ENCODE assay signal across 1 cellular context in genomic region chr9:32571969-32572899, GRCh38.
TF ChIP-seq lines count a peak whose summit lies in the region.

No MANE protein-coding gene starts in this region.

TF ChIP-seq in K562, 482 proteins besides CTCF, POLR2A, EP300 and RAD21 (continued from another document):
- TF ChIP-seq USF1 (CRISPR knock-in tag; IDR thresholded peaks at IDR 0.05) (peak; percentile 80), NBN (IDR thresholded peaks at IDR 0.05; ENCODE audit: low read depth) (0 out of 2 replicates have a peak, but pooled peaks have one; percentile 6), USF2 (CRISPR knock-in tag; IDR thresholded peaks at IDR 0.05) (peak; percentile 79), GTF2E2 (tag; IDR thresholded peaks at IDR 0.05) (0 out of 2 replicates have a peak, but pooled peaks have one; percentile 8), ZEB2 (IDR thresholded peaks at IDR 0.05) (no peak), ILK (tag; IDR thresholded peaks at IDR 0.05; ENCODE audit: borderline replicate concordance, low read depth) (no peak), TAL1 (IDR thresholded peaks at IDR 0.05) (no peak), LARP7 (IDR thresholded peaks at IDR 0.05) (no peak), MYNN (IDR thresholded peaks at IDR 0.05) (0 out of 2 replicates have a peak, but pooled peaks have one; percentile 28), MYNN (CRISPR knock-in tag; IDR thresholded peaks at IDR 0.05) (no peak), FOSL1 (tag; conservative IDR thresholded peaks at IDR 0.05) (peak; percentile 52), MITF (IDR thresholded peaks at IDR 0.05) (peak; percentile 64; the same call in 1 of the 2 replicates), ZNF75A (CRISPR knock-in tag; IDR thresholded peaks at IDR 0.05) (0 out of 2 replicates have a peak, but pooled peaks have one; percentile 17), ZC3H11A (IDR thresholded peaks at IDR 0.05; ENCODE audit: low read depth, low read length) (no peak), PHB2 (IDR thresholded peaks at IDR 0.05; ENCODE audit: low read depth) (no peak), ZBTB2 (IDR thresholded peaks at IDR 0.05) (no peak), NR1H2 (CRISPR knock-in tag; IDR thresholded peaks at IDR 0.05) (no peak), GTF2B (IDR thresholded peaks at IDR 0.05; ENCODE audit: extremely low read depth, insufficient read length) (no peak), MYC (IDR thresholded peaks at IDR 0.05; ENCODE audit: low read depth, low read length) (0 out of 2 replicates have a peak, but pooled peaks have one; percentile 47), MYC (CRISPR knock-in tag; IDR thresholded peaks at IDR 0.05; ENCODE audit: borderline replicate concordance, low read depth) (no peak), HLTF (IDR thresholded peaks at IDR 0.05) (no peak), CREBBP (IDR thresholded peaks at IDR 0.05; ENCODE audit: low read depth, low read length) (no peak), RAD51 (IDR thresholded peaks at IDR 0.05; ENCODE audit: borderline replicate concordance, low read depth) (peak; percentile 62; the same call in 1 of the 2 replicates), SAP30 (IDR thresholded peaks at IDR 0.05; ENCODE audit: borderline replicate concordance, insufficient read depth, low read depth, low read length, poor library complexity, severe bottlenecking) (peak; percentile 14), PYGO2 (tag; IDR thresholded peaks at IDR 0.05) (no peak), HMBOX1 (IDR thresholded peaks at IDR 0.05) (0 out of 2 replicates have a peak, but pooled peaks have one; percentile 25)
